ENCODE assay signal across 15 cellular contexts in the genomic region with DNA sequence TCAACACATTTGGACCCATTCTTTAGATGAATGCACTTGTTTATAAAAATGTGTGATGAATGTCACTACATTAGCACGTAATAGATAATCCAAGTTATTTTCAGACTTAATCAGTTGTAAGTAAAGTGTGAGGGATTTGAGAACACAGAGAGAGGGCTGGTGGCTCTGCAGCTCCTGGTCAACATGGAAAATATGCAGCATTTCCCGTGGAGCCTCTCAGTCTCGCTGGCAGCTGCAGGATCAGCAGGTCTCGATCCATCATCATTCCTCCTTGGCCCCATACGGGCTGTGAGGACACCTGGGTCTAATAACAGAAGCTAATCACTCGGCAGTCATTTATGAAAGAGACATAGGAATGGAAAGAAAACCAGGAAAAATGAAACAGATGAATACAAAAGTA.
DNase-seq lines count a peak whose midpoint lies in the region; ATAC-seq and TF ChIP-seq lines count a peak whose summit lies in the region.
"Had no signal": no experiment of that assay in that cellular context is flagged by ENCODE, and none has a peak within 500 bp of the region (broad histone marks: within the 10 kb centered on the region; RNA-seq: fewer than 3 reads in every experiment).

No MANE protein-coding gene starts in this region.

- no peak overlapping the region for H3K23ac ChIP-seq in trophoblast cell (ENCODE audit: low read length)

- H3K9me2 ChIP-seq in hepatocyte (replicated peaks; ENCODE audit: insufficient read depth), result no peaks in the 10 kb centered on the region

- in situ Hi-C loops in brain microvascular endothelial cell (cut with HindIII; ENCODE audit: low pct_ligation_motif_present, low sequenced_read_pairs), result no loop called here

- no peak overlapping the region for H4K91ac ChIP-seq in trophoblast cell (ENCODE audit: low read depth, low read length)

- peak; percentile 51 for ATAC-seq in left ventricle myocardium superior
- ATAC-seq: GM23338, HCT116 had no signal

- no peak overlapping the region for H2BK12ac ChIP-seq in trophoblast cell (ENCODE audit: low read length)

- H3K79me2 ChIP-seq in trophoblast cell (ENCODE audit: control insufficient read depth, insufficient read depth, low read length, poor library complexity) (no peaks in the 10 kb centered on the region), hepatocyte (no peaks in the 10 kb centered on the region)

- H3K14ac ChIP-seq in trophoblast cell (ENCODE audit: low read length), result no peak overlapping the region

- H3K27me3 ChIP-seq in trophoblast cell (ENCODE audit: insufficient read depth, low read length), result no peaks in the 10 kb centered on the region
- no peaks in the 10 kb centered on the region for H3K27me3 ChIP-seq in brain microvascular endothelial cell (replicated peaks)
- H3K27me3 ChIP-seq in hepatocyte, result no peaks in the 10 kb centered on the region

- H3K27ac ChIP-seq in trophoblast cell (ENCODE audit: low read depth, low read length) (no peak overlapping the region), brain microvascular endothelial cell (no peak overlapping the region), hepatocyte (no peak overlapping the region)

- TF ChIP-seq CTCF in brain microvascular endothelial cell (IDR thresholded peaks at IDR 0.05; ENCODE audit: low read depth, low read length, missing control alignments) (no peak), hepatocyte (IDR thresholded peaks at IDR 0.05; ENCODE audit: poor library complexity) (no peak)

- H4K20me1 ChIP-seq in hepatocyte (ENCODE audit: insufficient read depth, poor library complexity, severe bottlenecking), result no peaks in the 10 kb centered on the region

- H3K4me3 ChIP-seq in trophoblast cell (ENCODE audit: low read depth, low read length) (no peak overlapping the region), brain microvascular endothelial cell (ENCODE audit: low read depth, low read length) (no peak overlapping the region), hepatocyte (no peak overlapping the region)
- H3K4me3 ChIP-seq: GM23338 had no signal

- H2AFZ ChIP-seq in trophoblast cell (ENCODE audit: insufficient read depth, low read length, poor library complexity), result no peak overlapping the region
- no peak overlapping the region for H2AFZ ChIP-seq in hepatocyte
- H2AFZ ChIP-seq: GM23338 had no signal

- no peaks in the 10 kb centered on the region for H3K9me3 ChIP-seq in trophoblast cell (ENCODE audit: insufficient read depth, low read depth, low read length)
- no peaks in the 10 kb centered on the region for H3K9me3 ChIP-seq in hepatocyte (ENCODE audit: low read depth)

- no peak overlapping the region for H2BK120ac ChIP-seq in trophoblast cell (ENCODE audit: insufficient read depth, low read length, poor library complexity)

- H3K4me2 ChIP-seq in trophoblast cell (ENCODE audit: low read length) (no peak overlapping the region), hepatocyte (no peak overlapping the region)
- H3K4me2 ChIP-seq: GM23338 had no signal

- DNase-seq in left ventricle myocardium superior (no peak), cardiac septum (ENCODE audit: low spot score) (no peak), NCI-H69 (lab: John Stamatoyannopoulos, UW) (peak; percentile 87), trophoblast cell (peak; percentile 19 to 46), brain microvascular endothelial cell (no peak), hepatocyte (ENCODE audit: low spot score) (no peak)
- DNase-seq: C1 segment of cervical spinal cord; Calu3; CD4-positive, alpha-beta memory T cell; COR-L47; DMS79 treated with DMSO at 0.1 percent for 48 hours; GF-D8; H9 had no signal

- H2BK5ac ChIP-seq in trophoblast cell (ENCODE audit: low read depth, low read length, poor library complexity), result no peak overlapping the region

- H3K79me1 ChIP-seq in trophoblast cell (ENCODE audit: low read length), result no peaks in the 10 kb centered on the region

- no peak overlapping the region for H4K12ac ChIP-seq in trophoblast cell (ENCODE audit: low read depth, low read length)

- WGBS in trophoblast cell (ENCODE audit: extremely low coverage, insufficient coverage, insufficient read length), result no CpG with 5 or more reads among the region's 6 CpGs
- 60% methylated on average over 6 of the region's 6 CpGs for WGBS in hepatocyte (ENCODE audit: low lambda C conversion rate, missing lambda C conversion rate)

- no peak overlapping the region for H3K18ac ChIP-seq in trophoblast cell (ENCODE audit: low read length)

- H3K9ac ChIP-seq in trophoblast cell (ENCODE audit: low read length), result no peak overlapping the region

- H3K4me1 ChIP-seq in trophoblast cell (ENCODE audit: control insufficient read depth in 1 of 2, insufficient read depth in 2 of 2, low read length in 2 of 2), result no peaks in the 10 kb centered on the region
- H3K4me1 ChIP-seq in hepatocyte (ENCODE audit: insufficient read depth), result peaks cover 4% of the 10 kb centered on the region

- H3K36me3 ChIP-seq in trophoblast cell (ENCODE audit: control insufficient read depth in 1 of 2, insufficient read depth in 2 of 2, low read length in 2 of 2) (no peaks in the 10 kb centered on the region), brain microvascular endothelial cell (replicated peaks) (no peaks in the 10 kb centered on the region), hepatocyte (replicated peaks; ENCODE audit: insufficient read depth, low read depth) (no peaks in the 10 kb centered on the region)

- H2AK5ac ChIP-seq in trophoblast cell (ENCODE audit: low read length), result no peak overlapping the region

- H4K8ac ChIP-seq in trophoblast cell (ENCODE audit: low read depth, low read length), result no peak overlapping the region

- no peak overlapping the region for H3K4ac ChIP-seq in trophoblast cell (ENCODE audit: low read depth, low read length)

- intact Hi-C loops in left ventricle myocardium superior (cut with micrococcal nuclease), result no loop called here
- intact Hi-C loops in cardiac septum (cut with DNase I), result no loop called here

Comparison
In these comparisons a context has a peak if more than half of its experiments do, and no peak if none do; other contexts are left out.
1. DNase-seq: peak in NCI-H69 (single experiment) and trophoblast cell (2 of 2); none in left ventricle myocardium superior (single experiment), cardiac septum (single experiment), brain microvascular endothelial cell (single experiment) and hepatocyte (single experiment).